ENCODE assay signal across 2 cellular contexts in genomic region chr5:126591549-126591948, GRCh38.
A peak's percentile ranks its signal among the peaks of the same experiment; 100 is the strongest.
TF ChIP-seq lines count a peak whose summit lies in the region.

No MANE protein-coding gene starts in this region.

TF ChIP-seq in HepG2, 621 proteins besides CTCF, POLR2A, EP300 and RAD21:
- no peak for TF ChIP-seq ZNF136 (CRISPR knock-in tag; IDR thresholded peaks at IDR 0.05; ENCODE audit: low read depth)
- TF ChIP-seq U2AF1 (optimal IDR thresholded peaks at IDR 0.05; ENCODE audit: low read depth, low read length) = no peak
- TF ChIP-seq RFXAP (CRISPR knock-in tag; IDR thresholded peaks at IDR 0.05; ENCODE audit: borderline replicate concordance) = no peak
- no peak for TF ChIP-seq DNMT1 (CRISPR knock-in tag; IDR thresholded peaks at IDR 0.05)
- TF ChIP-seq TERF1 (CRISPR knock-in tag; IDR thresholded peaks at IDR 0.05) = no peak
- no peak for TF ChIP-seq FOXC1 (CRISPR knock-in tag; IDR thresholded peaks at IDR 0.05; ENCODE audit: borderline replicate concordance)
- TF ChIP-seq SRSF1 (optimal IDR thresholded peaks at IDR 0.05; ENCODE audit: low read depth, low read length) = no peak
- TF ChIP-seq BHLHE40 (IDR thresholded peaks at IDR 0.05; ENCODE audit: low read length) = no peak
- TF ChIP-seq ZNF891 (CRISPR knock-in tag; IDR thresholded peaks at IDR 0.05) = no peak
TF ChIP-seq in HepG2: peak in this region for 0.

TF ChIP-seq in WTC11, 78 proteins besides CTCF, POLR2A, EP300 and RAD21:
- TF ChIP-seq ZNF138 (CRISPR knock-in tag; conservative IDR thresholded peaks at IDR 0.05) (no peak), ATF3 (CRISPR knock-in tag; conservative IDR thresholded peaks at IDR 0.05) (no peak), ZNF423 (CRISPR knock-in tag; IDR thresholded peaks at IDR 0.05) (peak; percentile 34; the same call in 1 of the 2 replicates), USF1 (CRISPR knock-in tag; IDR thresholded peaks at IDR 0.05) (no peak), KAT7 (CRISPR knock-in tag; IDR thresholded peaks at IDR 0.05; ENCODE audit: borderline replicate concordance) (no peak), GTF2I (CRISPR knock-in tag; conservative IDR thresholded peaks at IDR 0.05) (peak; percentile 58; the same call in 1 of the 2 replicates), ZNF121 (CRISPR knock-in tag; IDR thresholded peaks at IDR 0.05) (peak; percentile 59)
